In the genomic region with DNA sequence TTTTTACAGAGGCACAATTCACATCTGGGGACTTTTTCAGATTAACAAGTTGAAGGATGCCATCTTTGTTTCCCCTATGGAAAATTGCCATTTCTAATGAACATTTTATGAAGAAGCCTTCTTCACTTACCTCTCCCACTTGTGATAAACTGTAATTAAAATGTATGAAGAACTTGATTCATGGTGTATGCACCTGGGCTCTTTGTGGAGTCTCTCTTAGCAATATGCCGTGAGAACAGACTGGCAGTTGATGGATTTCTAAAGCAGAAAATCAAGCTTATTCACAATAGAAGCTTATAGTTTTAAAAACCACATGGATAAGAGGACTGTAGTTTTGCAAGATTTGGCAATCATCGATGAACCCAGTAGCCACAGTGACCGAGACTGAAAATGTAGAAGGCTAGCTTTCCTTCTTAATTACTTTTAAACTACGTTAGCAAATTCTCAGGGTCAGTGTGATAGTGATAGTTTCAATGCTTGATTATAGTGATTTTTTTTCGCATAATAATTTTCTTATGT, we compare ENCODE assay signal across 1 cellular context.
TF ChIP-seq lines count a peak whose summit lies in the region.

No MANE protein-coding gene starts in this region.

TF ChIP-seq in SK-N-SH, 30 proteins besides CTCF, POLR2A, EP300 and RAD21 (continued from another document):
- TF ChIP-seq, protein P1, sequence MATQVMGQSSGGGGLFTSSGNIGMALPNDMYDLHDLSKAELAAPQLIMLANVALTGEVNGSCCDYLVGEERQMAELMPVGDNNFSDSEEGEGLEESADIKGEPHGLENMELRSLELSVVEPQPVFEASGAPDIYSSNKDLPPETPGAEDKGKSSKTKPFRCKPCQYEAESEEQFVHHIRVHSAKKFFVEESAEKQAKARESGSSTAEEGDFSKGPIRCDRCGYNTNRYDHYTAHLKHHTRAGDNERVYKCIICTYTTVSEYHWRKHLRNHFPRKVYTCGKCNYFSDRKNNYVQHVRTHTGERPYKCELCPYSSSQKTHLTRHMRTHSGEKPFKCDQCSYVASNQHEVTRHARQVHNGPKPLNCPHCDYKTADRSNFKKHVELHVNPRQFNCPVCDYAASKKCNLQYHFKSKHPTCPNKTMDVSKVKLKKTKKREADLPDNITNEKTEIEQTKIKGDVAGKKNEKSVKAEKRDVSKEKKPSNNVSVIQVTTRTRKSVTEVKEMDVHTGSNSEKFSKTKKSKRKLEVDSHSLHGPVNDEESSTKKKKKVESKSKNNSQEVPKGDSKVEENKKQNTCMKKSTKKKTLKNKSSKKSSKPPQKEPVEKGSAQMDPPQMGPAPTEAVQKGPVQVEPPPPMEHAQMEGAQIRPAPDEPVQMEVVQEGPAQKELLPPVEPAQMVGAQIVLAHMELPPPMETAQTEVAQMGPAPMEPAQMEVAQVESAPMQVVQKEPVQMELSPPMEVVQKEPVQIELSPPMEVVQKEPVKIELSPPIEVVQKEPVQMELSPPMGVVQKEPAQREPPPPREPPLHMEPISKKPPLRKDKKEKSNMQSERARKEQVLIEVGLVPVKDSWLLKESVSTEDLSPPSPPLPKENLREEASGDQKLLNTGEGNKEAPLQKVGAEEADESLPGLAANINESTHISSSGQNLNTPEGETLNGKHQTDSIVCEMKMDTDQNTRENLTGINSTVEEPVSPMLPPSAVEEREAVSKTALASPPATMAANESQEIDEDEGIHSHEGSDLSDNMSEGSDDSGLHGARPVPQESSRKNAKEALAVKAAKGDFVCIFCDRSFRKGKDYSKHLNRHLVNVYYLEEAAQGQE (IDR thresholded peaks at IDR 0.05; ENCODE audit: low read depth, low read length), result no peak
- TF ChIP-seq JUND (IDR thresholded peaks at IDR 0.05), result no peak
- TF ChIP-seq ELF1 (IDR thresholded peaks at IDR 0.05), result no peak
- TF ChIP-seq CHD2 (IDR thresholded peaks at IDR 0.05; ENCODE audit: low read length, partially characterized antibody), result no peak
- TF ChIP-seq GATA2 (CRISPR knock-in tag; IDR thresholded peaks at IDR 0.05), result no peak
- TF ChIP-seq NFIC (IDR thresholded peaks at IDR 0.05; ENCODE audit: borderline replicate concordance), result no peak
- TF ChIP-seq, protein P2, sequence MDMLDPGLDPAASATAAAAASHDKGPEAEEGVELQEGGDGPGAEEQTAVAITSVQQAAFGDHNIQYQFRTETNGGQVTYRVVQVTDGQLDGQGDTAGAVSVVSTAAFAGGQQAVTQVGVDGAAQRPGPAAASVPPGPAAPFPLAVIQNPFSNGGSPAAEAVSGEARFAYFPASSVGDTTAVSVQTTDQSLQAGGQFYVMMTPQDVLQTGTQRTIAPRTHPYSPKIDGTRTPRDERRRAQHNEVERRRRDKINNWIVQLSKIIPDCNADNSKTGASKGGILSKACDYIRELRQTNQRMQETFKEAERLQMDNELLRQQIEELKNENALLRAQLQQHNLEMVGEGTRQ (IDR thresholded peaks at IDR 0.05; ENCODE audit: borderline replicate concordance, low read depth, low read length), result no peak
- TF ChIP-seq TCF12 (IDR thresholded peaks at IDR 0.05), result no peak
- no peak for TF ChIP-seq FOXJ3 (CRISPR knock-in tag; IDR thresholded peaks at IDR 0.05)
- TF ChIP-seq, protein P3, sequence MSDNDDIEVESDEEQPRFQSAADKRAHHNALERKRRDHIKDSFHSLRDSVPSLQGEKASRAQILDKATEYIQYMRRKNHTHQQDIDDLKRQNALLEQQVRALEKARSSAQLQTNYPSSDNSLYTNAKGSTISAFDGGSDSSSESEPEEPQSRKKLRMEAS (IDR thresholded peaks at IDR 0.05; ENCODE audit: low read depth), result no peak
- no peak for TF ChIP-seq MXI1 (IDR thresholded peaks at IDR 0.05; ENCODE audit: low read depth, low read length)
TF ChIP-seq in SK-N-SH: peak in this region for 0.
